ENCODE assay signal across 18 cellular contexts in the genomic region with DNA sequence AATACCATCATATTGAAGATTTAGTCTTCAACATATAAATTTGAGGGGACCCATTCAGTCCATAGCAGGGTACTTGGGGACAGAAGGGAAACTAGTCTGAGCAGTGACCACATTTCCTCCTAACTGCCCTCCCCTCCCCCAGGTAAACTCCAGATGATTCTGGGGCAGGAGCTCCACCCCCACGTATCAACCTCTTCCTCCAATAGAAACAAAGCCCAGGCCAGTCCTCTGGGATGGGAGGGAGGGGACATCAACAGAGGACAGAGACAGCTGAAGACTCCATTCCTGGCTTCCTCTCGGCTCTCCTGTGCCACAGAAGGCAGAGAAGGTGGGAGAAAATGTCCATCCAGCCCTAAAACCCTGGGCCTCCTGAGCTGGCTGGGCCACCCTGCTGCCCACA.
DNase-seq lines count a peak whose midpoint lies in the region; ATAC-seq and TF ChIP-seq lines count a peak whose summit lies in the region.
"Had no signal": no experiment of that assay in that cellular context is flagged by ENCODE, and none has a peak within 500 bp of the region (broad histone marks: within the 10 kb centered on the region; RNA-seq: fewer than 3 reads in every experiment).

No MANE protein-coding gene starts in this region.

- no peak overlapping the region for H3K9ac ChIP-seq in BLaER1
- no peak overlapping the region for H3K9ac ChIP-seq in mesendoderm (ENCODE audit: low read length)
- H3K9ac ChIP-seq: GM23248 had no signal

- H4K8ac ChIP-seq in mesendoderm (ENCODE audit: low read depth, low read length), result no peak overlapping the region

- no peak overlapping the region for H3K56ac ChIP-seq in mesendoderm (ENCODE audit: low read length)

- WGBS in mesendoderm (ENCODE audit: extremely low coverage, insufficient coverage, low lambda C conversion rate), result no CpG with 5 or more reads among the region's 2 CpGs

- no peak overlapping the region for H2BK5ac ChIP-seq in mesendoderm (ENCODE audit: low read length)

- no peaks in the 10 kb centered on the region for H3K36me3 ChIP-seq in BLaER1
- H3K36me3 ChIP-seq in H7 (replicated peaks; ENCODE audit: control insufficient read depth, insufficient read depth, low read length), result no peaks in the 10 kb centered on the region
- no peaks in the 10 kb centered on the region for H3K36me3 ChIP-seq in OCI-LY7 (ENCODE audit: insufficient read depth, low read length)
- no peaks in the 10 kb centered on the region for H3K36me3 ChIP-seq in mesendoderm (ENCODE audit: control insufficient read depth, insufficient read depth, low read length)
- H3K36me3 ChIP-seq in osteoblast (ENCODE audit: insufficient read depth, low read length), result no peaks in the 10 kb centered on the region
- H3K36me3 ChIP-seq: Peyer's patch had no signal

- H3K27me3 ChIP-seq in BLaER1 (no peaks in the 10 kb centered on the region), H7 (ENCODE audit: control insufficient read depth, insufficient read depth, low read length) (peaks cover 3% of the 10 kb centered on the region), mesendoderm (ENCODE audit: insufficient read depth, low read length, poor library complexity) (no peaks in the 10 kb centered on the region), osteoblast (ENCODE audit: insufficient read depth, low read length) (no peaks in the 10 kb centered on the region)
- H3K27me3 ChIP-seq: Peyer's patch had no signal

- H3K18ac ChIP-seq in mesendoderm (ENCODE audit: low read length), result no peak overlapping the region

- H3K4me3 ChIP-seq in BLaER1, result no peak overlapping the region
- no peak overlapping the region for H3K4me3 ChIP-seq in H7 (ENCODE audit: insufficient read depth, low read depth, low read length)
- H3K4me3 ChIP-seq in OCI-LY7 (ENCODE audit: low read depth, low read length, poor library complexity, severe bottlenecking), result no peak overlapping the region
- H3K4me3 ChIP-seq in mesendoderm (ENCODE audit: low read length), result no peak overlapping the region
- no peak overlapping the region for H3K4me3 ChIP-seq in osteoblast (ENCODE audit: insufficient read depth, low read length)
- H3K4me3 ChIP-seq: GM12878, GM23248, Peyer's patch had no signal

- BruUV-seq in OCI-LY7 (replicated peaks; lab: Mats Ljungman, UMichigan), result no TSS peak

- H2BK15ac ChIP-seq in mesendoderm (replicated peaks; ENCODE audit: low read depth), result no peak overlapping the region

- H3K4ac ChIP-seq in mesendoderm (ENCODE audit: low read depth, low read length), result no peak overlapping the region

- no peaks in the 10 kb centered on the region for H3K9me3 ChIP-seq in BLaER1
- H3K9me3 ChIP-seq in OCI-LY7 (ENCODE audit: low read length), result no peaks in the 10 kb centered on the region
- H3K9me3 ChIP-seq in osteoblast (ENCODE audit: low read depth, low read length), result no peaks in the 10 kb centered on the region
- H3K9me3 ChIP-seq: Peyer's patch had no signal

- no peaks in the 10 kb centered on the region for H3K9me2 ChIP-seq in OCI-LY7 (ENCODE audit: insufficient read depth, low read length)

- H2AK5ac ChIP-seq in mesendoderm (ENCODE audit: low read length), result no peak overlapping the region

- no peaks in the 10 kb centered on the region for H4K20me1 ChIP-seq in BLaER1
- no peaks in the 10 kb centered on the region for H4K20me1 ChIP-seq in OCI-LY7 (ENCODE audit: insufficient read depth, low read length)
- no peaks in the 10 kb centered on the region for H4K20me1 ChIP-seq in osteoblast (ENCODE audit: insufficient read depth, low read length)

- H2AFZ ChIP-seq in OCI-LY7 (ENCODE audit: low read length), result peak overlapping the region; percentile 71; the same call in 1 of the 2 replicates
- no peak overlapping the region for H2AFZ ChIP-seq in osteoblast (ENCODE audit: low read length)
- H2AFZ ChIP-seq: GM23248 had no signal

- H4K5ac ChIP-seq in mesendoderm (ENCODE audit: low read length), result no peak overlapping the region

- no peaks in the 10 kb centered on the region for H3K79me2 ChIP-seq in OCI-LY7 (ENCODE audit: insufficient read depth, low read depth, low read length)
- H3K79me2 ChIP-seq in mesendoderm (ENCODE audit: control insufficient read depth, insufficient read depth, low read length), result no peaks in the 10 kb centered on the region
- no peaks in the 10 kb centered on the region for H3K79me2 ChIP-seq in osteoblast (ENCODE audit: insufficient read depth, low read length)

- H3K4me2 ChIP-seq in BLaER1 (peak overlapping the region; percentile 73), OCI-LY7 (ENCODE audit: low read length) (peak overlapping the region; percentile 78), mesendoderm (ENCODE audit: low read length) (no peak overlapping the region), osteoblast (ENCODE audit: insufficient read depth, low read length) (no peak overlapping the region)

- peaks cover 56% of the 10 kb centered on the region for H3K4me1 ChIP-seq in BLaER1
- peaks cover 77% of the 10 kb centered on the region for H3K4me1 ChIP-seq in OCI-LY7 (ENCODE audit: insufficient read depth, low read length, poor library complexity, severe bottlenecking)
- H3K4me1 ChIP-seq in mesendoderm (ENCODE audit: control insufficient read depth, low read depth, low read length), result no peaks in the 10 kb centered on the region
- H3K4me1 ChIP-seq in osteoblast (ENCODE audit: insufficient read depth, low read length), result peaks cover 7% of the 10 kb centered on the region
- H3K4me1 ChIP-seq: Peyer's patch had no signal

- DNase-seq in H7 (peak; percentile 57), OCI-LY7 (ENCODE audit: low spot score) (peak; percentile 25), mesendoderm (peak; percentile 61), osteoblast (ENCODE audit: insufficient read length, low spot score, missing footprints) (no peak), COLO668 (lab: John Stamatoyannopoulos, UW; ENCODE audit: unreplicated experiment) (no peak)
- DNase-seq: 8988T; GM23248; NCI-H1092 treated with DMSO at 0.1 percent for 48 hours; NCI-H1436 treated with DMSO at 0.1 percent for 48 hours; NCI-H1930; NCI-H510A; NK-92 treated with Interleukin-12 subunit alpha and Interleukin-12 subunit beta, amount 100 ng/mL, for 24 hours; Peyer's patch; T-helper 1 cell had no signal

- CTCF ChIA-PET in OCI-LY7 (lab: Charles Lee; ENCODE audit: unreplicated experiment), result interaction anchor here (1.0 to 1.4 kb wide), 2 partner anchors 50 to 202 kb away, joined by 3 to 4 read pairs; no protein-coding TSS in a partner anchor

- no peak overlapping the region for H2BK120ac ChIP-seq in mesendoderm (ENCODE audit: low read depth, low read length)

- H3K27ac ChIP-seq in BLaER1 (peak overlapping the region; percentile 23; the same call in 1 of the 2 replicates), OCI-LY7 (ENCODE audit: low read depth, low read length, poor library complexity, severe bottlenecking) (peak overlapping the region; percentile 100), mesendoderm (ENCODE audit: low read depth, low read length) (no peak overlapping the region), osteoblast (ENCODE audit: low read depth, low read length) (no peak overlapping the region)
- H3K27ac ChIP-seq: C4-2B, GM23248, Peyer's patch had no signal

- H3K23ac ChIP-seq in mesendoderm (ENCODE audit: low read length), result no peak overlapping the region

- TF ChIP-seq CTCF in OCI-LY7 (conservative IDR thresholded peaks at IDR 0.05; ENCODE audit: low read length), result no peak
- no peak for TF ChIP-seq CTCF in osteoblast (IDR thresholded peaks at IDR 0.05; ENCODE audit: extremely low read depth, low read depth, low read length)

- intact Hi-C loops in OCI-LY7 (cut with micrococcal nuclease; ENCODE audit: unreplicated experiment), result loop anchor here (5.0 kb wide), 1 partner anchor 69 kb away; no protein-coding TSS in a partner anchor

- ATAC-seq in GM21528 (IDR thresholded peaks at IDR 0.05; ENCODE audit: low FRiP score, unreplicated experiment), result no peak
- ATAC-seq: GM12878 had no signal

- no peaks in the 10 kb centered on the region for H3K79me1 ChIP-seq in mesendoderm (ENCODE audit: low read length)

- POLR2A ChIA-PET in OCI-LY7 (lab: Charles Lee), result interaction anchor here (0.6 to 6.1 kb wide), 7 partner anchors 10 to 202 kb away, joined by 3 to 65 read pairs (median 6); no protein-coding TSS in a partner anchor

Comparison
In these comparisons a context has a peak if more than half of its experiments do, and no peak if none do; other contexts are left out.
1. H3K27ac ChIP-seq: peak in BLaER1 (single experiment) and OCI-LY7 (single experiment); none in mesendoderm (single experiment) and osteoblast (single experiment).
2. H3K4me2 ChIP-seq: peak in BLaER1 (single experiment) and OCI-LY7 (single experiment); none in mesendoderm (single experiment) and osteoblast (single experiment).
3. DNase-seq: peak in H7 (single experiment), OCI-LY7 (single experiment) and mesendoderm (single experiment); none in osteoblast (single experiment) and COLO668 (single experiment).